ENCODE assay signal across 17 cellular contexts in the genomic region with DNA sequence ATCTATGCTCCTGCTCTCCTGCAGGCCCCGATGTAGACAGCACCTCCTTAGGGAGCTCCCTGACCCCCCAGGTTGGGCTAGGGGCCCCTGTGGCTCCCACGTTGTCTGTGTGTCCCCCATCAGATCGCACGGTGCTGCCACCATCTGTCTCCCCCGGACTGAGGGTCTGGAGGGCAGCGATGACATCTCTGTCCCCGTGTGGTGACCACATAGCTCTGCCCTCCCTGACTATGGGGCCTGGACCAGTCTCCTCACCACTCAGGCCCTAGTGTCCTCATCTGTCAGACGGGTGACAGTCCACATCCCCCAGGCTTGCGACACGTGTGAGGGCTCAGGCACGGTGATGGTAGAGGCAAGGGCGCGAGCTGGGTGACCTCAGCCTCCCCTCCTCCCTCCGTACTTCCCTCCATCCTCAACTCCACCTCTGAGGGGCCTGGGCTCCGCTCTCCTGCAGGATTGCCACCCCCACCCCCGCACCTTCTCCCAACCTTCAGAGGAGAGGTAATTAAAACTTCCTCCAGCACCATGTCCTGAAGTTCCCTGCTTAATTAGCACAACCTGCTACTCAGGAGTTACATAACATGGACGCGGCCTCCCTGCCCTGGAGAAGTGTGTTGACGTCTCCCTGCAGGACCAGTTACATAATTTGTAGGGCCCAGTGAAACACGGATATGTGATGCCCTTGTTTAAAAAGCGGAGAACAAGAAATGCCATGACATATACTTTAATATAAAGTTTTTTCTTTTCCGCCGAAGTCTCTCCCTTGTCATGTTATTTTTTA.
DNase-seq lines count a peak whose midpoint lies in the region; ATAC-seq, FAIRE-seq and TF ChIP-seq lines count a peak whose summit lies in the region.
"Had no signal": no experiment of that assay in that cellular context is flagged by ENCODE, and none has a peak within 500 bp of the region (broad histone marks: within the 10 kb centered on the region; RNA-seq: fewer than 3 reads in every experiment).

No MANE protein-coding gene starts in this region.

- 89% methylated on average over 17 of the region's 23 CpGs; no CpG with 5 or more reads in 1 of the 2 experiments for WGBS in H1 (ENCODE audit: extremely low coverage in 1 of 2, insufficient coverage in 1 of 2, insufficient read length in 1 of 2, insufficient replicate concordance in 2 of 2, low coverage in 1 of 2, low lambda C conversion rate in 2 of 2, missing lambda C conversion rate in 1 of 2), 2 experiments

- 0 out of 2 replicates have a peak overlapping the region, but pooled peaks have one; percentile 2 for H2BK15ac ChIP-seq in H1 (ENCODE audit: low read length)

- no peak overlapping the region for H2BK12ac ChIP-seq in H1 (ENCODE audit: low read depth, low read length)

- H3K36me3 ChIP-seq in H1 (ENCODE audit: control insufficient read depth in 2 of 4, insufficient read depth in 4 of 4, low read length in 3 of 4) = no peaks in the 10 kb centered on the region
- no peaks in the 10 kb centered on the region for H3K36me3 ChIP-seq in vagina

- intact Hi-C loops in vagina (cut with DNase I) = no loop called here

- TF ChIP-seq EP300 in H1 (IDR thresholded peaks at IDR 0.05; ENCODE audit: borderline replicate concordance in 1 of 2, low read depth in 2 of 2, low read length in 2 of 2) = no peak

- H3K79me2 ChIP-seq in H1 (ENCODE audit: control insufficient read depth in 1 of 2, insufficient read depth in 2 of 2, low read length in 2 of 2) = no peaks in the 10 kb centered on the region

- TF ChIP-seq CTCF in H1 (IDR thresholded peaks at IDR 0.05; ENCODE audit: control extremely low read depth in 1 of 3, insufficient read depth in 1 of 3, low read depth in 1 of 3, low read length in 3 of 3) (no peak), osteocyte (IDR thresholded peaks at IDR 0.05) (no peak), vagina (IDR thresholded peaks at IDR 0.05) (no peak)

- H3K56ac ChIP-seq in H1 (replicated peaks; ENCODE audit: insufficient read length, low read depth, low read length) = no peak overlapping the region

- H3K14ac ChIP-seq in H1 (ENCODE audit: insufficient read length) = no peak overlapping the region

- CTCF ChIA-PET in H1 (lab: Charles Lee; ENCODE audit: partially characterized antibody) = interaction anchor here (1.2 kb wide), 1 partner anchor 122 kb away, joined by 4 read pairs; no protein-coding TSS in a partner anchor

- no peaks in the 10 kb centered on the region for H3K36me3 Mint-ChIP-seq in osteocyte (ENCODE audit: unreplicated experiment)

- H3K23ac ChIP-seq in H1 (ENCODE audit: insufficient read length) = no peak overlapping the region

- no peak overlapping the region for H3K9ac ChIP-seq in H1 (replicated peaks in 1 of 4; ENCODE audit: extremely low read depth in 1 of 4, low read depth in 3 of 4, low read length in 3 of 4)

- no peaks in the 10 kb centered on the region for H4K20me1 ChIP-seq in H1 (replicated peaks in 1 of 2; ENCODE audit: control insufficient read depth in 1 of 2, insufficient read depth in 2 of 2, low read length in 2 of 2)

- H4K91ac ChIP-seq in H1 (replicated peaks; ENCODE audit: insufficient read length, low read length) = no peak overlapping the region

- peaks cover 8% of the 10 kb centered on the region for H3K9me3 Mint-ChIP-seq in osteocyte (ENCODE audit: unreplicated experiment)

- H4K5ac ChIP-seq in H1 (ENCODE audit: insufficient read length, low read depth, low read length) = no peak overlapping the region

- no peak overlapping the region for H3K4ac ChIP-seq in H1 (replicated peaks; ENCODE audit: insufficient read length, low read depth, low read length)

- H3K18ac ChIP-seq in H1 (ENCODE audit: extremely low read depth, low read length) = no peak overlapping the region

- H3K27ac Mint-ChIP-seq in osteocyte (ENCODE audit: unreplicated experiment) = no peak overlapping the region

- peaks cover 0 to 9% of the 10 kb centered on the region in 2 experiments; a peak in 1 of 4 replicates for H3K9me3 ChIP-seq in H1 (ENCODE audit: insufficient read depth in 2 of 2, low read depth in 1 of 2, low read length in 1 of 2)
- no peaks in the 10 kb centered on the region for H3K9me3 ChIP-seq in vagina
- H3K9me3 ChIP-seq: Caco-2 had no signal

- no peak overlapping the region; the same call in 1 of the 2 replicates for H4K8ac ChIP-seq in H1 (ENCODE audit: extremely low read depth, insufficient read depth, low read length)

- no peaks in the 10 kb centered on the region for H3K23me2 ChIP-seq in H1 (ENCODE audit: low read depth, low read length)

- H3K27ac ChIP-seq in H1 (ENCODE audit: low read depth, low read length) (no peak overlapping the region), vagina (no peak overlapping the region)
- H3K27ac ChIP-seq: RWPE1 had no signal

- TF ChIP-seq RAD21 in H1 (IDR thresholded peaks at IDR 0.05 in 1 of 2, conservative IDR thresholded peaks at IDR 0.05 in 1 of 2; ENCODE audit: low read depth in 2 of 2, low read length in 2 of 2) = no peak

- H3K27me3 Mint-ChIP-seq in osteocyte (ENCODE audit: unreplicated experiment) = no peaks in the 10 kb centered on the region

- no peak overlapping the region for H2AFZ ChIP-seq in H1 (ENCODE audit: low read length)

- ATAC-seq in GM19035 (IDR thresholded peaks at IDR 0.05; ENCODE audit: unreplicated experiment) = no peak
- no peak for ATAC-seq in HG03457 (IDR thresholded peaks at IDR 0.05; ENCODE audit: unreplicated experiment)

- H2AK5ac ChIP-seq in H1 (ENCODE audit: low read depth, low read length) = no peak overlapping the region

- no peaks in the 10 kb centered on the region for H3K4me1 Mint-ChIP-seq in osteocyte (ENCODE audit: unreplicated experiment)

- no peak overlapping the region for H3K4me2 ChIP-seq in H1 (ENCODE audit: insufficient read depth in 1 of 2, low read depth in 2 of 2, low read length in 2 of 2)

- no peaks in the 10 kb centered on the region for H3K79me1 ChIP-seq in H1 (ENCODE audit: low read depth, low read length)

- TF ChIP-seq POLR2A in H1 (IDR thresholded peaks at IDR 0.05; ENCODE audit: control extremely low read depth in 1 of 2, low read depth in 2 of 2, low read length in 2 of 2) = no peak
- no peak for TF ChIP-seq POLR2A in vagina (IDR thresholded peaks at IDR 0.05)

- H2BK20ac ChIP-seq in H1 (ENCODE audit: low read length) = no peak overlapping the region

- FAIRE-seq in H1 (lab: Jason Lieb, UNC) = no peak

- H2BK5ac ChIP-seq in H1 (ENCODE audit: low read depth, low read length) = peak overlapping the region; percentile 29; the same call in 1 of the 2 replicates

- H3K4me3 ChIP-seq in H1 (ENCODE audit: extremely low read depth in 1 of 4, insufficient read depth in 2 of 4, low read depth in 3 of 4, low read length in 4 of 4) = no peak overlapping the region
- no peak overlapping the region for H3K4me3 ChIP-seq in vagina

- peaks cover 0 to 7% (median 2%) of the 10 kb centered on the region in 4 experiments; a peak in 2 of 7 replicates for H3K4me1 ChIP-seq in H1 (replicated peaks in 1 of 4; ENCODE audit: control insufficient read depth in 3 of 4, insufficient read depth in 4 of 4, low read length in 3 of 4)
- H3K4me1 ChIP-seq in vagina = no peaks in the 10 kb centered on the region
- H3K4me1 ChIP-seq: Caco-2 had no signal

- POLR2A ChIA-PET in H1 (lab: Charles Lee; ENCODE audit: partially characterized antibody) = no interaction called here

- no peak overlapping the region for H3K4me3 Mint-ChIP-seq in osteocyte (ENCODE audit: unreplicated experiment)

- DNase-seq in activated effector memory CD4-positive, alpha-beta T cell treated with anti-CD3 and anti-CD28 coated beads, Interleukin-2, amount 50 U/mL, for 16 hours = peak; percentile 41
- no peak for DNase-seq in activated effector memory CD4-positive, alpha-beta T cell treated with Interleukin-2 at 50 U/mL for 16 hours
- DNase-seq in H1 (ENCODE audit: low read depth in 1 of 2, low spot score in 2 of 2) = peak in 1 of 2 experiments; percentile 28
- DNase-seq in osteocyte (ENCODE audit: extremely low spot score, unreplicated experiment) = peak; percentile 75
- DNase-seq in vagina (ENCODE audit: extremely low spot score in 2 of 2) = peak; percentile 40 to 91
- no peak for DNase-seq in activated T-cell treated with anti-CD3 and anti-CD28 coated beads, Interleukin-2, amount 50 U/mL, for 48 hours
- DNase-seq: AML-193, Caco-2, DMS53, NCI-H1436 treated with DMSO at 0.1 percent for 48 hours, NCI-H2081, NCI-H2227 treated with DMSO at 0.1 percent for 48 hours, NCI-H524 treated with DMSO at 0.1 percent for 48 hours, OCI-M1 had no signal

- H3K27me3 ChIP-seq in H1 (replicated peaks in 1 of 4; ENCODE audit: control insufficient read depth in 3 of 4, extremely low read depth in 1 of 4, insufficient read depth in 3 of 4, low read length in 3 of 4) = no peaks in the 10 kb centered on the region
- no peaks in the 10 kb centered on the region for H3K27me3 ChIP-seq in vagina

- no peak overlapping the region for H2BK120ac ChIP-seq in H1 (replicated peaks; ENCODE audit: low read depth, low read length)

TF ChIP-seq in H1, 55 proteins besides CTCF, POLR2A, EP300 and RAD21:
- TF ChIP-seq BACH1 (IDR thresholded peaks at IDR 0.05; ENCODE audit: low read length) (no peak), SP4 (IDR thresholded peaks at IDR 0.05; ENCODE audit: low read length) (no peak), BCL11A (IDR thresholded peaks at IDR 0.05; ENCODE audit: low read depth in 2 of 2, low read length in 2 of 2) (no peak), SIN3A (conservative IDR thresholded peaks at IDR 0.05 in 1 of 2, IDR thresholded peaks at IDR 0.05 in 1 of 2; ENCODE audit: low read depth in 1 of 2, low read length in 2 of 2) (no peak), CHD1 (IDR thresholded peaks at IDR 0.05; ENCODE audit: low read depth, low read length) (no peak), NRF1 (IDR thresholded peaks at IDR 0.05; ENCODE audit: low read depth, low read length) (no peak), MAFK (IDR thresholded peaks at IDR 0.05; ENCODE audit: low read depth, low read length) (no peak), HDAC2 (IDR thresholded peaks at IDR 0.05; ENCODE audit: borderline replicate concordance in 1 of 2, low read depth in 2 of 2, low read length in 2 of 2) (no peak)

Comparison
In these comparisons a context has a peak if more than half of its experiments do, and no peak if none do; other contexts are left out.
1. DNase-seq: peak in activated effector memory CD4-positive, alpha-beta T cell treated with anti-CD3 and anti-CD28 coated beads, Interleukin-2, amount 50 U/mL, for 16 hours (single experiment), osteocyte (single experiment) and vagina (2 of 2); none in activated effector memory CD4-positive, alpha-beta T cell treated with Interleukin-2 at 50 U/mL for 16 hours (single experiment) and activated T-cell treated with anti-CD3 and anti-CD28 coated beads, Interleukin-2, amount 50 U/mL, for 48 hours (0 of 2).